1 cellular context compared by ENCODE assay signal in the genomic region with DNA sequence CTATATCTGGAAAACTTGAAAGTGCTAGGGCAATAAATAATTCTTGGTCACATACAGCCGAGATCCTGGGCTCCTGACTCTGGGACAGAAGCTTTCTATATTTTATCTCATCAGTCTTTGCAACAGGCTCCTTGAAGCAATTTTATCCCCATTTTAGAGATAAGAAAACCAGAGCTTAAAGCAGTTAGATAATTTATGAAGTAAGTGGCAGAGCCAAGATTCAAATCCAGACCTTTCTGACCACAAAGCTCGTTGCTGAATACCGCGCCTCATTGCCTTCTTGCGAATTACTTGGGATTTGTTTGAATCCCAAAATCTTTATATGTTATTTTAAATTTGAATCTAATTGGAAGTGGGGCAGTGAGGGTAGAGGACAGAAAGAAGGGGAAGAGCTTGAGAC.
TF ChIP-seq lines count a peak whose summit lies in the region.

No MANE protein-coding gene starts in this region.

TF ChIP-seq in HEK293, 187 proteins besides CTCF, POLR2A, EP300 and RAD21 (continued from another document):
- TF ChIP-seq, protein P1, sequence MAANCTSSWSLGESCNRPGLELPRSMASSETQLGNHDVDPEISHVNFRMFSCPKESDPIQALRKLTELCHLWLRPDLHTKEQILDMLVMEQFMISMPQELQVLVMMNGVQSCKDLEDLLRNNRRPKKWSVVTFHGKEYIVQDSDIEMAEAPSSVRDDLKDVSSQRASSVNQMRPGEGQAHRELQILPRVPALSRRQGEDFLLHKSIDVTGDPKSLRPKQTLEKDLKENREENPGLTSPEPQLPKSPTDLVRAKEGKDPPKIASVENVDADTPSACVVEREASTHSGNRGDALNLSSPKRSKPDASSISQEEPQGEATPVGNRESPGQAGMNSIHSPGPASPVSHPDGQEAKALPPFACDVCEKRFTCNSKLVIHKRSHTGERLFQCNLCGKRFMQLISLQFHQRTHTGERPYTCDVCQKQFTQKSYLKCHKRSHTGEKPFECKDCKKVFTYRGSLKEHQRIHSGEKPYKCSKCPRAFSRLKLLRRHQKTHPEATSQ (tag by site-specific recombination; IDR thresholded peaks at IDR 0.05): no peak
- TF ChIP-seq ZNF274 (IDR thresholded peaks at IDR 0.05; ENCODE audit: low read length) (no peak), ZNF274 (tag by site-specific recombination; IDR thresholded peaks at IDR 0.05; ENCODE audit: borderline replicate concordance) (no peak), OSR2 (tag by site-specific recombination; IDR thresholded peaks at IDR 0.05) (peak; percentile 86), ZFP69B (tag by site-specific recombination; IDR thresholded peaks at IDR 0.05) (no peak)
